In genomic region chr11:34174411-34175041, GRCh38 we compare ENCODE assay signal across 8 cellular contexts.
A peak's percentile ranks its signal among the peaks of the same experiment; 100 is the strongest.
DNase-seq lines count a peak whose midpoint lies in the region; ATAC-seq and TF ChIP-seq lines count a peak whose summit lies in the region.

No MANE protein-coding gene starts in this region.

- H3K27me3 ChIP-seq in H7 (ENCODE audit: control insufficient read depth, insufficient read depth, low read length) (no peaks in the 10 kb centered on the region), MG63 (no peaks in the 10 kb centered on the region), SU-DHL-6 (ENCODE audit: low read length) (no peaks in the 10 kb centered on the region), heart right ventricle (peaks cover 0 to 11% (median 0%) of the 10 kb centered on the region in 7 donors), prostate gland (replicated peaks; ENCODE audit: insufficient read depth) (no peaks in the 10 kb centered on the region)

- ATAC-seq in heart right ventricle = peak; percentile 96 to 99 (median 98)

- H3K4me3 ChIP-seq in H7 (ENCODE audit: insufficient read depth, low read depth, low read length) (peak overlapping the region; percentile 32), MG63 (no peak overlapping the region), SU-DHL-6 (ENCODE audit: insufficient read depth, low read length, poor library complexity, severe bottlenecking) (no peak overlapping the region), heart right ventricle (peak overlapping the region in 8 of 10 donors; percentile 21 to 39 (median 34)), prostate gland (peak overlapping the region; percentile 6 to 9)

- TF ChIP-seq POLR2A in prostate gland (IDR thresholded peaks at IDR 0.05) = no peak

- H3K4me3 Mint-ChIP-seq in activated naive CD8-positive, alpha-beta T cell treated with anti-CD3 and anti-CD28 coated beads for 36 hours = peak overlapping the region; percentile 43

- 5 to 8% methylated on average over 33 of the region's 33 CpGs for WGBS in heart right ventricle, 2 donors
- WGBS in prostate gland = 7% methylated on average over 30 of the region's 33 CpGs

- no peak overlapping the region for H3K4me2 ChIP-seq in SU-DHL-6 (ENCODE audit: low read depth, low read length, poor library complexity, severe bottlenecking)

- no peaks in the 10 kb centered on the region for H3K36me3 ChIP-seq in H7 (replicated peaks; ENCODE audit: control insufficient read depth, insufficient read depth, low read length)
- H3K36me3 ChIP-seq in MG63 = no peaks in the 10 kb centered on the region
- no peaks in the 10 kb centered on the region for H3K36me3 ChIP-seq in SU-DHL-6 (ENCODE audit: low read length)
- peaks cover 0 to 17% (median 0%) of the 10 kb centered on the region in 9 donors for H3K36me3 ChIP-seq in heart right ventricle
- H3K36me3 ChIP-seq in prostate gland = no peaks in the 10 kb centered on the region

- H3K9me3 ChIP-seq in MG63 = no peaks in the 10 kb centered on the region
- H3K9me3 ChIP-seq in SU-DHL-6 (ENCODE audit: insufficient read depth, low read length) = no peaks in the 10 kb centered on the region
- no peaks in the 10 kb centered on the region for H3K9me3 ChIP-seq in heart right ventricle
- H3K9me3 ChIP-seq in prostate gland = no peaks in the 10 kb centered on the region

- H3K27me3 Mint-ChIP-seq in activated naive CD8-positive, alpha-beta T cell treated with anti-CD3 and anti-CD28 coated beads for 36 hours = peaks cover 9% of the 10 kb centered on the region

- intact Hi-C loops in heart right ventricle (cut with DNase I) = loop anchor here in 9 of 10 donors (1.0 to 10.0 kb wide), 7 partner anchors 177 to 320 kb away; partner anchors contain the start of gene ABTB2 (in 4 of the 9)
- intact Hi-C loops in prostate gland (cut with DNase I) = loop anchor here (1.0 to 10.0 kb wide), 2 partner anchors 180 to 185 kb away; no protein-coding TSS in a partner anchor

- DNase-seq in GM03348 (ENCODE audit: low spot score) = peak; percentile 95
- peak; percentile 98 for DNase-seq in H7
- DNase-seq in MG63 = peak; percentile 76
- peak; percentile 84 for DNase-seq in activated naive CD8-positive, alpha-beta T cell treated with anti-CD3 and anti-CD28 coated beads for 36 hours
- peak; percentile 82 to 86 for DNase-seq in heart right ventricle
- peak; percentile 83 for DNase-seq in prostate gland (ENCODE audit: low spot score)
- peak; percentile 79 for DNase-seq in ureter (ENCODE audit: low spot score)

- TF ChIP-seq CTCF in SU-DHL-6 (IDR thresholded peaks at IDR 0.05; ENCODE audit: insufficient read depth, low read length, poor library complexity, severe bottlenecking) (peak; percentile 24), heart right ventricle (IDR thresholded peaks at IDR 0.05) (peak; percentile 83 to 97 (median 92)), prostate gland (IDR thresholded peaks at IDR 0.05) (peak; percentile 89 to 98 (median 94))

- H3K79me2 ChIP-seq in SU-DHL-6 (ENCODE audit: insufficient read depth, low read length) = no peaks in the 10 kb centered on the region

- H3K36me3 Mint-ChIP-seq in activated naive CD8-positive, alpha-beta T cell treated with anti-CD3 and anti-CD28 coated beads for 36 hours = no peaks in the 10 kb centered on the region

- H3K9me3 Mint-ChIP-seq in activated naive CD8-positive, alpha-beta T cell treated with anti-CD3 and anti-CD28 coated beads for 36 hours = no peaks in the 10 kb centered on the region

- H2AFZ ChIP-seq in SU-DHL-6 (ENCODE audit: low read depth, low read length, severe bottlenecking) = no peak overlapping the region

- no peaks in the 10 kb centered on the region for H3K9me2 ChIP-seq in SU-DHL-6 (replicated peaks; ENCODE audit: insufficient read depth, low read length)

- H3K27ac Mint-ChIP-seq in activated naive CD8-positive, alpha-beta T cell treated with anti-CD3 and anti-CD28 coated beads for 36 hours = no peak overlapping the region

- H3K27ac ChIP-seq in SU-DHL-6 (ENCODE audit: low read depth, low read length) (no peak overlapping the region), heart right ventricle (peak overlapping the region in 2 of 10 donors; percentile 3 to 42), prostate gland (peak overlapping the region in 1 of 2 donors; percentile 9)

- H3K4me1 ChIP-seq in heart right ventricle (peaks cover 0 to 19% (median 13%) of the 10 kb centered on the region in 9 donors), prostate gland (replicated peaks) (peaks cover 3% of the 10 kb centered on the region)

- no peaks in the 10 kb centered on the region for H4K20me1 ChIP-seq in SU-DHL-6 (ENCODE audit: low read depth, low read length)

- peaks cover 12% of the 10 kb centered on the region for H3K4me1 Mint-ChIP-seq in activated naive CD8-positive, alpha-beta T cell treated with anti-CD3 and anti-CD28 coated beads for 36 hours

- H3K9ac ChIP-seq in SU-DHL-6 (ENCODE audit: low read length) = no peak overlapping the region

- no peaks in the 10 kb centered on the region for H3F3A ChIP-seq in SU-DHL-6 (ENCODE audit: insufficient read depth)

Comparison
In these comparisons a context has a peak if more than half of its experiments do, and no peak if none do; other contexts are left out.
1. H3K4me3 ChIP-seq: peak in H7 (single experiment), heart right ventricle (8 of 10) and prostate gland (2 of 2); none in MG63 (single experiment) and SU-DHL-6 (single experiment).
2. CTCF ChIP-seq: peak in every context shown above with its lines; median percentile 94 in prostate gland; 92 in heart right ventricle; 24 in SU-DHL-6.
3. Peak in every context shown above with its lines, with median percentiles within 50 percentile points of each other: DNase-seq.